Comparison of ENCODE assay signal across 8 cellular contexts in the genomic region with DNA sequence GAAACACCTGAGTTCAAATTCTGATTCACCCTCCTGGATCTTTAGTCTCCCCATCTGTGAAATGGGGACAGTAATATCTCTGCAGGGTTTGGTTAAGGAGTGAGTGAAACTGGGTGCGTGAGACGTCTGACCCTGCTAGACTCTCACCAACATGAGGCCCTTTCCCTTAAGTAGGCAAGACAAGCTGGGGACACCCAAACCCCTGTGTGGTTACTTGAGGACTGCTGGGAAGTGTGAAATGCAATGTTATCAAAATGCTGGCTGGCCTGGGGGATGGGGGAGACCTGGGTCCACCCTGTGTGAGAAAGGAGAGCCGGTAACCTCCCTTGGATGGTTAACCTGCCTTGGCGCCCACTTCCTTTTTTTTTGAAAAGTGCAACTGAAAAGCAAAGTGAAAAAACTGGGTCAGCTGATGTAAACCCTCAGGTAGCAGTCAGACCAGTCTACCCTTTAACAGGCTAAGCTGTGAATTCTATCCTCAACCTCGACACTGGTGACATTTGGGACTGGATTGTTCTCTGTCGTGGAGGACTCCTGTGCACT.
DNase-seq lines count a peak whose midpoint lies in the region; ATAC-seq and TF ChIP-seq lines count a peak whose summit lies in the region.

No MANE protein-coding gene starts in this region.

- no peaks in the 10 kb centered on the region for H3K36me3 Mint-ChIP-seq in osteocyte (ENCODE audit: unreplicated experiment)

- in situ Hi-C loops in HAP-1 (cut with MboI; ENCODE audit: low sequenced_read_pairs), result no loop called here

- H3K9me3 ChIP-seq in HAP-1, result no peaks in the 10 kb centered on the region

- H3K27ac Mint-ChIP-seq in osteocyte (ENCODE audit: unreplicated experiment), result no peak overlapping the region

- no peaks in the 10 kb centered on the region for H3K9me3 Mint-ChIP-seq in osteocyte (ENCODE audit: unreplicated experiment)

- H3K4me1 ChIP-seq in HAP-1, result peaks cover 7% of the 10 kb centered on the region

- no peaks in the 10 kb centered on the region for H3K27me3 ChIP-seq in HAP-1 (ENCODE audit: low read depth)

- no peaks in the 10 kb centered on the region for H3K4me1 Mint-ChIP-seq in osteocyte (ENCODE audit: unreplicated experiment)

- no peak overlapping the region for H3K4me3 Mint-ChIP-seq in osteocyte (ENCODE audit: unreplicated experiment)

- peak; percentile 67 for DNase-seq in GM10266 (ENCODE audit: extremely low spot score)
- peak; percentile 62 for DNase-seq in activated effector memory CD4-positive, alpha-beta T cell treated with anti-CD3 and anti-CD28 coated beads, Interleukin-2, amount 50 U/mL, for 16 hours
- DNase-seq in HAP-1 (ENCODE audit: low spot score in 2 of 2), result no peak
- DNase-seq in NCI-H524 treated with DMSO at 0.1 percent for 48 hours (lab: John Stamatoyannopoulos, UW), result no peak
- DNase-seq in stimulated activated CD4-positive, alpha-beta T cell treated with anti-CD3 and anti-CD28 coated beads, Interleukin-4, amount 100 ng/mL, for 24 hours, result no peak
- DNase-seq in osteocyte (ENCODE audit: extremely low spot score, unreplicated experiment), result no peak

- ATAC-seq in GM19372 (IDR thresholded peaks at IDR 0.05; ENCODE audit: low read depth, unreplicated experiment), result peak; percentile 74
- ATAC-seq in HG03097 (IDR thresholded peaks at IDR 0.05; ENCODE audit: low FRiP score, unreplicated experiment), result peak; percentile 75

- no peak overlapping the region for H3K4me3 ChIP-seq in HAP-1

- peaks cover 60% of the 10 kb centered on the region for H3K27me3 Mint-ChIP-seq in osteocyte (ENCODE audit: unreplicated experiment)

- no peaks in the 10 kb centered on the region for H3K36me3 ChIP-seq in HAP-1 (replicated peaks)

- TF ChIP-seq CTCF in GM10266 (IDR thresholded peaks at IDR 0.05; ENCODE audit: control insufficient read depth, insufficient read depth, low read depth, missing control alignments) (no peak), osteocyte (IDR thresholded peaks at IDR 0.05) (no peak)

Comparison
In these comparisons a context has a peak if more than half of its experiments do, and no peak if none do; other contexts are left out.
1. DNase-seq: peak in GM10266 (single experiment) and activated effector memory CD4-positive, alpha-beta T cell treated with anti-CD3 and anti-CD28 coated beads, Interleukin-2, amount 50 U/mL, for 16 hours (single experiment); none in HAP-1 (0 of 2), NCI-H524 treated with DMSO at 0.1 percent for 48 hours (single experiment), stimulated activated CD4-positive, alpha-beta T cell treated with anti-CD3 and anti-CD28 coated beads, Interleukin-4, amount 100 ng/mL, for 24 hours (single experiment) and osteocyte (single experiment).